ENCODE assay signal across 2 cellular contexts in genomic region chr19:53880716-53881481, GRCh38.
TF ChIP-seq lines count a peak whose summit lies in the region.

No MANE protein-coding gene starts in this region.

TF ChIP-seq in IMR-90, 13 proteins besides CTCF, POLR2A, EP300 and RAD21:
- TF ChIP-seq RFX5 (IDR thresholded peaks at IDR 0.05; ENCODE audit: low read depth, low read length) (no peak), MXI1 (IDR thresholded peaks at IDR 0.05; ENCODE audit: borderline replicate concordance, low read depth, low read length) (no peak), MAZ (IDR thresholded peaks at IDR 0.05; ENCODE audit: borderline replicate concordance, low read depth, low read length) (no peak), FOS (IDR thresholded peaks at IDR 0.05; ENCODE audit: low read depth, low read length) (no peak), ELK1 (IDR thresholded peaks at IDR 0.05; ENCODE audit: borderline replicate concordance, low read depth, low read length) (no peak), MAFK (IDR thresholded peaks at IDR 0.05; ENCODE audit: low read depth, low read length) (no peak)
TF ChIP-seq in IMR-90: peak in this region for 0.

TF ChIP-seq in H1, 55 proteins besides CTCF, POLR2A, EP300 and RAD21:
- TF ChIP-seq GTF2F1 (IDR thresholded peaks at IDR 0.05; ENCODE audit: borderline replicate concordance, low read depth, low read length) = no peak
- TF ChIP-seq KDM4A (IDR thresholded peaks at IDR 0.05; ENCODE audit: low read depth, low read length, severe bottlenecking) = no peak
- TF ChIP-seq SRF (IDR thresholded peaks at IDR 0.05; ENCODE audit: low read depth, low read length) = no peak
- peak; percentile 46; the same call in 1 of the 2 replicates for TF ChIP-seq SP1 (IDR thresholded peaks at IDR 0.05; ENCODE audit: low read depth, low read length)
